In genomic region chr13:49495783-49496762, GRCh38 we compare ENCODE assay signal across 8 cellular contexts.
A peak's percentile ranks its signal among the peaks of the same experiment; 100 is the strongest.
DNase-seq lines count a peak whose midpoint lies in the region; ATAC-seq, FAIRE-seq and TF ChIP-seq lines count a peak whose summit lies in the region.

Gene PHF11, plus strand, starts transcription at chr13:49495953. Its CDS starts 49 bp downstream, at chr13:49496002.

- peak; percentile 89 for ATAC-seq in activated CD4-positive, CD25-positive, alpha-beta regulatory T cell treated with anti-CD3 and anti-CD28 coated beads, Interleukin-2, amount 50 U/mL, for 24 hours

- no peak for TF ChIP-seq CTCF in Loucy (conservative IDR thresholded peaks at IDR 0.05; ENCODE audit: low read length)

- no peaks in the 10 kb centered on the region for H3K9me2 ChIP-seq in Loucy (replicated peaks; ENCODE audit: low read depth, low read length)

- peak within 1 kb of the TSS; percentile 81 for H3K4me2 ChIP-seq in Loucy (ENCODE audit: low read depth, low read length, poor library complexity, severe bottlenecking)

- FAIRE-seq in H54 (lab: Jason Lieb, UNC) = no peak

- peak; percentile 55 for TF ChIP-seq POLR2A in H54 (IDR thresholded peaks at IDR 0.05; ENCODE audit: low read depth, low read length)

- peak within 1 kb of the TSS; percentile 89 for H3K9ac ChIP-seq in Loucy (ENCODE audit: low read depth, low read length, poor library complexity, severe bottlenecking)

- H3K36me3 ChIP-seq in Loucy (ENCODE audit: insufficient read depth, low read length) = no peaks in the 10 kb centered on the region

- no peaks in the 10 kb centered on the region for H3K79me2 ChIP-seq in Loucy (ENCODE audit: insufficient read depth, low read length)

- H4K20me1 ChIP-seq in Loucy (ENCODE audit: insufficient read depth, low read length, poor library complexity, severe bottlenecking) = no peaks in the 10 kb centered on the region

- peak; percentile 54 for DNase-seq in H54 (ENCODE audit: insufficient read length, low spot score)
- DNase-seq in central memory CD4-positive, alpha-beta T cell = peak; percentile 86
- peak; percentile 73 for DNase-seq in iris pigment epithelial cell (ENCODE audit: low read depth)
- peak; percentile 80 to 86 (median 86) for DNase-seq in stimulated activated CD4-positive, alpha-beta T cell treated with anti-CD3 and anti-CD28 coated beads, Interleukin-12 subunit alpha, Interleukin-12 subunit beta, amount 100 ng/mL, for 48 hours (ENCODE audit: low read depth in 2 of 3, low spot score in 1 of 3)
- DNase-seq in SHP77 (lab: John Stamatoyannopoulos, UW) = no peak

- peaks cover 8% of the 10 kb centered on the region; the same call in 1 of the 2 replicates for H3F3A ChIP-seq in Loucy (ENCODE audit: low read depth)

- no peaks in the 10 kb centered on the region for H3K27me3 ChIP-seq in Loucy (ENCODE audit: insufficient read depth, low read length, poor library complexity, severe bottlenecking)

- peak within 1 kb of the TSS; percentile 96 for H2AFZ ChIP-seq in Loucy (ENCODE audit: low read length)

- peak within 1 kb of the TSS; percentile 70 for H3K4me3 ChIP-seq in GM08714 (ENCODE audit: low read length)
- H3K4me3 ChIP-seq in Loucy (ENCODE audit: low read length, poor library complexity, severe bottlenecking) = peak within 1 kb of the TSS; percentile 91

- peaks cover 9% of the 10 kb centered on the region for H3K4me1 ChIP-seq in Loucy (ENCODE audit: insufficient read depth, low read length, poor library complexity, severe bottlenecking)

- no peaks in the 10 kb centered on the region for H3K9me3 ChIP-seq in Loucy (ENCODE audit: insufficient read depth, low read depth, low read length)

Comparison
In these comparisons a context has a peak if more than half of its experiments do, and no peak if none do; other contexts are left out.
1. DNase-seq: peak in H54 (single experiment), central memory CD4-positive, alpha-beta T cell (single experiment), iris pigment epithelial cell (single experiment) and stimulated activated CD4-positive, alpha-beta T cell treated with anti-CD3 and anti-CD28 coated beads, Interleukin-12 subunit alpha, Interleukin-12 subunit beta, amount 100 ng/mL, for 48 hours (3 of 3); none in SHP77 (0 of 2).